34 cellular contexts compared by ENCODE assay signal in genomic region chr10:5281355-5281754, GRCh38.
"Had no signal": no experiment of that assay in that cellular context is flagged by ENCODE, and none has a peak within 500 bp of the region (broad histone marks: within the 10 kb centered on the region; RNA-seq: fewer than 3 reads in every experiment).

No MANE protein-coding gene starts in this region.

- H3K27ac ChIP-seq: ascending aorta, cardiac muscle cell, VCaP had no signal

- H3K4me3 Mint-ChIP-seq: activated B cell treated with CpG ODN at 0.5 μM for 24 hours; activated CD4-positive, alpha-beta memory T cell treated with anti-CD3 and anti-CD28 coated beads for 36 hours; activated CD8-positive, alpha-beta T cell treated with anti-CD3 and anti-CD28 coated beads for 36 hours; activated naive CD4-positive, alpha-beta T cell treated with anti-CD3 and anti-CD28 coated beads, Interleukin-2, amount 10 ng/mL, durations not matched to agents 7 days and 5 days; activated naive CD4-positive, alpha-beta T cell treated with anti-CD3 and anti-CD28 coated beads, Interleukin-2, amount 50 U/mL, for 24 hours; activated naive CD8-positive, alpha-beta T cell; activated naive CD8-positive, alpha-beta T cell treated with anti-CD3 and anti-CD28 coated beads, Interleukin-2, amount 10 ng/mL, durations not matched to agents 7 days and 5 days; activated naive CD8-positive, alpha-beta T cell treated with anti-CD3 and anti-CD28 coated beads, Interleukin-2, amount 50 U/mL, for 24 hours; brain; central memory CD8-positive, alpha-beta T cell; T-helper 1 cell treated with Interleukin-12 subunit alpha and Interleukin-12 subunit beta and Interleukin-4 antibody, amounts not matched to agents 30 μg/mL and 1 μg/mL, for 36 hours; T-helper 2 cell treated with Interferon-gamma antibody and Interleukin-4, amounts not matched to agents 5 μg/mL and 100 μg/mL, for 36 hours had no signal

- FAIRE-seq: bronchial epithelial cell, TTC549 had no signal

- H3K4me1 Mint-ChIP-seq: activated B cell treated with CpG ODN at 0.5 μM for 24 hours; central memory CD8-positive, alpha-beta T cell had no signal

- H3K36me3 ChIP-seq: ascending aorta, cardiac muscle cell had no signal

- H3K4me3 ChIP-seq: ascending aorta, cardiac muscle cell had no signal

- H3K9me3 ChIP-seq: ascending aorta had no signal

- H3K36me3 Mint-ChIP-seq: activated naive CD4-positive, alpha-beta T cell treated with anti-CD3 and anti-CD28 coated beads, Interleukin-2, amount 50 U/mL, for 24 hours; brain had no signal

- H3K27me3 ChIP-seq: ascending aorta, cardiac muscle cell had no signal

- H3K4me1 ChIP-seq: ascending aorta had no signal

- ATAC-seq: activated CD8-positive, alpha-beta T cell treated with anti-CD3 and anti-CD28 coated beads for 36 hours; activated naive CD8-positive, alpha-beta T cell treated with anti-CD3 and anti-CD28 coated beads, Interleukin-2, amount 50 U/mL, for 24 hours had no signal

- H3K27me3 Mint-ChIP-seq: activated CD4-positive, alpha-beta memory T cell treated with anti-CD3 and anti-CD28 coated beads for 36 hours; activated CD8-positive, alpha-beta T cell treated with anti-CD3 and anti-CD28 coated beads for 36 hours; activated naive CD4-positive, alpha-beta T cell treated with anti-CD3 and anti-CD28 coated beads, Interleukin-2, amount 10 ng/mL, durations not matched to agents 7 days and 5 days; activated naive CD8-positive, alpha-beta T cell had no signal

- H3K9me3 Mint-ChIP-seq: activated B cell treated with CpG ODN at 0.5 μM for 24 hours; activated CD4-positive, alpha-beta memory T cell treated with anti-CD3 and anti-CD28 coated beads for 36 hours; activated CD8-positive, alpha-beta T cell treated with anti-CD3 and anti-CD28 coated beads for 36 hours; activated naive CD4-positive, alpha-beta T cell treated with anti-CD3 and anti-CD28 coated beads, Interleukin-2, amount 10 ng/mL, durations not matched to agents 7 days and 5 days; activated naive CD4-positive, alpha-beta T cell treated with anti-CD3 and anti-CD28 coated beads, Interleukin-2, amount 50 U/mL, for 24 hours; activated naive CD8-positive, alpha-beta T cell treated with anti-CD3 and anti-CD28 coated beads, Interleukin-2, amount 10 ng/mL, durations not matched to agents 7 days and 5 days; activated naive CD8-positive, alpha-beta T cell treated with anti-CD3 and anti-CD28 coated beads, Interleukin-2, amount 50 U/mL, for 24 hours; activated T-helper 2 cell treated with anti-CD3 and anti-CD28 coated beads, Interferon-gamma antibody, Interleukin-2, Interleukin-4, amounts not matched to agents 10 μg/mL and 5 μg/mL and 100 μg/mL, durations not matched to agents 14 hours and 24 hours and 36 hours; central memory CD8-positive, alpha-beta T cell; T-helper 1 cell treated with Interleukin-12 subunit alpha and Interleukin-12 subunit beta and Interleukin-4 antibody, amounts not matched to agents 30 μg/mL and 1 μg/mL, for 36 hours; T-helper 2 cell treated with Interferon-gamma antibody and Interleukin-4, amounts not matched to agents 5 μg/mL and 100 μg/mL, for 36 hours had no signal

- H3K27ac Mint-ChIP-seq: activated B cell treated with CpG ODN at 0.5 μM for 24 hours; activated CD4-positive, alpha-beta memory T cell treated with anti-CD3 and anti-CD28 coated beads for 36 hours; activated CD8-positive, alpha-beta T cell treated with anti-CD3 and anti-CD28 coated beads for 36 hours; activated naive CD4-positive, alpha-beta T cell treated with anti-CD3 and anti-CD28 coated beads, Interleukin-2, amount 10 ng/mL, durations not matched to agents 7 days and 5 days; activated naive CD4-positive, alpha-beta T cell treated with anti-CD3 and anti-CD28 coated beads, Interleukin-2, amount 50 U/mL, for 24 hours; activated naive CD8-positive, alpha-beta T cell treated with anti-CD3 and anti-CD28 coated beads, Interleukin-2, amount 10 ng/mL, durations not matched to agents 7 days and 5 days; activated naive CD8-positive, alpha-beta T cell treated with anti-CD3 and anti-CD28 coated beads, Interleukin-2, amount 50 U/mL, for 24 hours; activated T-helper 2 cell treated with anti-CD3 and anti-CD28 coated beads, Interferon-gamma antibody, Interleukin-2, Interleukin-4, amounts not matched to agents 10 μg/mL and 5 μg/mL and 100 μg/mL, durations not matched to agents 14 hours and 24 hours and 36 hours; brain; T-helper 1 cell treated with Interleukin-12 subunit alpha and Interleukin-12 subunit beta and Interleukin-4 antibody, amounts not matched to agents 30 μg/mL and 1 μg/mL, for 36 hours; T-helper 2 cell treated with Interferon-gamma antibody and Interleukin-4, amounts not matched to agents 5 μg/mL and 100 μg/mL, for 36 hours had no signal

- DNase-seq: activated B cell treated with CpG ODN at 0.5 μM for 24 hours; activated CD4-positive, alpha-beta memory T cell treated with anti-CD3 and anti-CD28 coated beads for 36 hours; activated CD4-positive, alpha-beta T cell treated with anti-CD3 and anti-CD28 coated beads for 48 hours; activated CD4-positive, alpha-beta T cell treated with anti-CD3 and anti-CD28 coated beads, Interleukin-2, amount 50 U/mL, for 1 hour; activated CD4-positive, alpha-beta T cell treated with anti-CD3 and anti-CD28 coated beads, Interleukin-2, amount 50 U/mL, for 4 hours; activated CD4-positive, CD25-positive, alpha-beta regulatory T cell treated with anti-CD3 and anti-CD28 coated beads, Interleukin-2, amount 50 U/mL, for 72 hours; activated CD8-positive, alpha-beta memory T cell treated with anti-CD3 and anti-CD28 coated beads, Interleukin-2, amount 50 U/mL, for 4 hours; activated CD8-positive, alpha-beta T cell treated with anti-CD3 and anti-CD28 coated beads for 36 hours; activated effector memory CD4-positive, alpha-beta T cell treated with Interleukin-2 at 50 U/mL for 16 hours; activated gamma-delta T cell; activated naive CD4-positive, alpha-beta T cell treated with anti-CD3 and anti-CD28 coated beads, Interleukin-2, amount 10 ng/mL, durations not matched to agents 7 days and 5 days; activated naive CD4-positive, alpha-beta T cell treated with Interleukin-2 at 50 U/mL for 16 hours; activated naive CD8-positive, alpha-beta T cell treated with anti-CD3 and anti-CD28 coated beads, Interleukin-2, amount 10 ng/mL, durations not matched to agents 7 days and 5 days; activated naive CD8-positive, alpha-beta T cell treated with anti-CD3 and anti-CD28 coated beads, Interleukin-2, amount 50 U/mL, for 24 hours; activated T-cell treated with anti-CD3 and anti-CD28 coated beads for 4 hours; activated T-cell treated with anti-CD3 and anti-CD28 coated beads, Interleukin-2, amount 50 U/mL, for 1 hour; activated T-cell treated with anti-CD3 and anti-CD28 coated beads, Interleukin-2, amount 50 U/mL, for 48 hours; amygdala; anterior cingulate cortex; caudate nucleus; cerebellar nuclear complex; T-helper 9 cell had no signal
